25 cellular contexts compared by ENCODE assay signal in genomic region chr18:25136416-25137132, GRCh38.
DNase-seq lines count a peak whose midpoint lies in the region; ATAC-seq and TF ChIP-seq lines count a peak whose summit lies in the region.
"Had no signal": no experiment of that assay in that cellular context is flagged by ENCODE, and none has a peak within 500 bp of the region (broad histone marks: within the 10 kb centered on the region; RNA-seq: fewer than 3 reads in every experiment).

No MANE protein-coding gene starts in this region.

- no peaks in the 10 kb centered on the region for H3K36me3 ChIP-seq in hepatocyte (replicated peaks; ENCODE audit: insufficient read depth, low read depth)
- H3K36me3 ChIP-seq in spleen = no peaks in the 10 kb centered on the region
- H3K36me3 ChIP-seq in tibial artery = no peaks in the 10 kb centered on the region
- H3K36me3 ChIP-seq: pancreas, tibial nerve had no signal

- no peak overlapping the region for H3K4me2 ChIP-seq in hepatocyte
- H3K4me2 ChIP-seq: KMS-11 had no signal

- ATAC-seq in WTC11 (no peak), natural killer cell (no peak)
- no peak for ATAC-seq in activated CD4-positive, alpha-beta T cell treated with anti-CD3 and anti-CD28 coated beads for 36 hours
- ATAC-seq: pancreas, PC-3, T-helper 17 cell had no signal

- H3K4me1 ChIP-seq in hepatocyte (ENCODE audit: insufficient read depth) = peaks cover 4% of the 10 kb centered on the region
- H3K4me1 ChIP-seq in spleen = peaks cover 0 to 50% (median 8%) of the 10 kb centered on the region in 6 donors
- H3K4me1 ChIP-seq in tibial artery = peaks cover 0 to 25% (median 8%) of the 10 kb centered on the region in 4 donors
- H3K4me1 ChIP-seq: pancreas had no signal

- no peak for TF ChIP-seq POLR2A in spleen (IDR thresholded peaks at IDR 0.05)

- H3K36me3 Mint-ChIP-seq in WTC11 (no peaks in the 10 kb centered on the region), natural killer cell (no peaks in the 10 kb centered on the region)
- H3K36me3 Mint-ChIP-seq in activated CD4-positive, alpha-beta T cell treated with anti-CD3 and anti-CD28 coated beads for 36 hours (ENCODE audit: low read depth) = no peaks in the 10 kb centered on the region
- H3K36me3 Mint-ChIP-seq: CD4-positive, CD25-positive, alpha-beta regulatory T cell had no signal

- H3K4me3 Mint-ChIP-seq in WTC11 (no peak overlapping the region), natural killer cell (no peak overlapping the region)
- no peak overlapping the region for H3K4me3 Mint-ChIP-seq in activated CD4-positive, alpha-beta T cell treated with anti-CD3 and anti-CD28 coated beads for 36 hours
- H3K4me3 Mint-ChIP-seq: activated CD4-positive, alpha-beta memory T cell treated with anti-CD3 and anti-CD28 coated beads, Interleukin-2, amount 10 ng/mL, durations not matched to agents 7 days and 5 days; CD4-positive, CD25-positive, alpha-beta regulatory T cell; immature natural killer cell; T-helper 17 cell had no signal

- H2AFZ ChIP-seq in hepatocyte = no peak overlapping the region

- WGBS in hepatocyte (ENCODE audit: low lambda C conversion rate, missing lambda C conversion rate) = 89% methylated on average over 9 of the region's 9 CpGs
- 61 to 81% (median 70%) methylated on average over 9 of the region's 9 CpGs for WGBS in spleen, 5 donors

- POLR2A ChIA-PET in WTC11 (lab: Charles Lee) = no interaction called here
- POLR2A ChIA-PET in activated CD4-positive, alpha-beta T cell treated with anti-CD3 and anti-CD28 coated beads for 36 hours (lab: Charles Lee) = no interaction called here

- H3K27me3 Mint-ChIP-seq in WTC11 (ENCODE audit: low read depth) = no peaks in the 10 kb centered on the region
- H3K27me3 Mint-ChIP-seq in activated CD4-positive, alpha-beta T cell treated with anti-CD3 and anti-CD28 coated beads for 36 hours = no peaks in the 10 kb centered on the region
- no peaks in the 10 kb centered on the region for H3K27me3 Mint-ChIP-seq in natural killer cell (ENCODE audit: low read depth in 2 of 2)
- H3K27me3 Mint-ChIP-seq: activated CD4-positive, alpha-beta memory T cell treated with anti-CD3 and anti-CD28 coated beads, Interleukin-2, amount 10 ng/mL, durations not matched to agents 7 days and 5 days; T-helper 17 cell had no signal

- H3K4me3 ChIP-seq in epithelial cell of esophagus (ENCODE audit: low read length) (no peak overlapping the region), hepatocyte (no peak overlapping the region), spleen (no peak overlapping the region), tibial artery (no peak overlapping the region)
- H3K4me3 ChIP-seq: lung, pancreas, tibial nerve had no signal

- H3K27ac Mint-ChIP-seq in WTC11 (peak overlapping the region; percentile 27; the same call in 1 of the 2 replicates), natural killer cell (no peak overlapping the region)
- H3K27ac Mint-ChIP-seq in activated CD4-positive, alpha-beta T cell treated with anti-CD3 and anti-CD28 coated beads for 36 hours = no peak overlapping the region
- H3K27ac Mint-ChIP-seq: activated CD4-positive, alpha-beta memory T cell treated with anti-CD3 and anti-CD28 coated beads, Interleukin-2, amount 10 ng/mL, durations not matched to agents 7 days and 5 days; CD4-positive, CD25-positive, alpha-beta regulatory T cell; immature natural killer cell; T-helper 17 cell had no signal

- H3K4me1 Mint-ChIP-seq in WTC11 (peaks cover 34% of the 10 kb centered on the region), natural killer cell (peaks cover 0 to 4% of the 10 kb centered on the region in 2 donors)
- H3K4me1 Mint-ChIP-seq in activated CD4-positive, alpha-beta T cell treated with anti-CD3 and anti-CD28 coated beads for 36 hours = no peaks in the 10 kb centered on the region
- H3K4me1 Mint-ChIP-seq: activated CD4-positive, alpha-beta memory T cell treated with anti-CD3 and anti-CD28 coated beads, Interleukin-2, amount 10 ng/mL, durations not matched to agents 7 days and 5 days; CD4-positive, CD25-positive, alpha-beta regulatory T cell; immature natural killer cell; T-helper 17 cell had no signal

- CTCF ChIA-PET in WTC11 (lab: Charles Lee) = no interaction called here
- CTCF ChIA-PET in activated CD4-positive, alpha-beta T cell treated with anti-CD3 and anti-CD28 coated beads for 36 hours (lab: Charles Lee) = interaction anchor here (0.7 kb wide), 1 partner anchor 95 kb away, joined by 3 read pairs; no protein-coding TSS in a partner anchor

- no peaks in the 10 kb centered on the region for H3K9me2 ChIP-seq in hepatocyte (replicated peaks; ENCODE audit: insufficient read depth)

- TF ChIP-seq CTCF in WTC11 (IDR thresholded peaks at IDR 0.05) (no peak), epithelial cell of esophagus (IDR thresholded peaks at IDR 0.05; ENCODE audit: insufficient read depth, low read depth, low read length, missing control alignments) (no peak), hepatocyte (IDR thresholded peaks at IDR 0.05; ENCODE audit: poor library complexity) (no peak), spleen (IDR thresholded peaks at IDR 0.05 in 8 of 11, conservative IDR thresholded peaks at IDR 0.05 in 3 of 11) (no peak), tibial artery (IDR thresholded peaks at IDR 0.05) (no peak), natural killer cell (IDR thresholded peaks at IDR 0.05) (no peak)

- DNase-seq in WTC11 (ENCODE audit: low spot score) (no peak), epithelial cell of esophagus (ENCODE audit: low read depth) (peak; percentile 15), hepatocyte (ENCODE audit: low spot score) (peak; percentile 13), spleen (no peak), tibial artery (no peak), natural killer cell (no peak)
- DNase-seq in activated CD4-positive, alpha-beta T cell treated with anti-CD3 and anti-CD28 coated beads for 36 hours = no peak
- DNase-seq in activated CD4-positive, alpha-beta T cell treated with anti-CD3 and anti-CD28 coated beads, Interleukin-2, amount 50 U/mL, for 1 hour = no peak
- DNase-seq: activated CD4-positive, alpha-beta memory T cell treated with anti-CD3 and anti-CD28 coated beads, Interleukin-2, amount 10 ng/mL, durations not matched to agents 7 days and 5 days; activated naive CD4-positive, alpha-beta T cell; CD4-positive, CD25-positive, alpha-beta regulatory T cell; DMS 273 treated with DMSO at 0.1 percent for 48 hours; effector CD4-positive, alpha-beta T cell; immature natural killer cell; NCI-H1092; NCI-H2029; pancreas; PC-3; stimulated activated CD4-positive, alpha-beta T cell treated with anti-CD3 and anti-CD28 coated beads, Interleukin-1b, Interleukin-23, amount 100 ng/mL, for 48 hours; stimulated activated naive CD4-positive, alpha-beta T cell treated with Interleukin-2 at 50 U/mL for 16 hours; T-helper 17 cell had no signal

- H3K9me3 ChIP-seq in hepatocyte (ENCODE audit: low read depth) (no peaks in the 10 kb centered on the region), spleen (no peaks in the 10 kb centered on the region), tibial artery (no peaks in the 10 kb centered on the region)
- H3K9me3 ChIP-seq: pancreas, tibial nerve had no signal

- no peaks in the 10 kb centered on the region for H3K9me3 Mint-ChIP-seq in WTC11
- H3K9me3 Mint-ChIP-seq in activated CD4-positive, alpha-beta T cell treated with anti-CD3 and anti-CD28 coated beads for 36 hours (ENCODE audit: low read depth) = no peaks in the 10 kb centered on the region
- no peaks in the 10 kb centered on the region for H3K9me3 Mint-ChIP-seq in natural killer cell
- H3K9me3 Mint-ChIP-seq: immature natural killer cell had no signal

- intact Hi-C loops in spleen (cut with DNase I; ENCODE audit: low total_unique reads) = no loop called here
- intact Hi-C loops in activated CD4-positive, alpha-beta T cell treated with anti-CD3 and anti-CD28 coated beads for 36 hours (cut with DNase I, micrococcal nuclease) = no loop called here
- intact Hi-C loops in tibial artery (cut with DNase I; ENCODE audit: low total_unique reads) = no loop called here
- intact Hi-C loops in natural killer cell (cut with micrococcal nuclease) = no loop called here

- no peaks in the 10 kb centered on the region for H4K20me1 ChIP-seq in hepatocyte (ENCODE audit: insufficient read depth, poor library complexity, severe bottlenecking)

- no peaks in the 10 kb centered on the region for H3K27me3 ChIP-seq in hepatocyte
- H3K27me3 ChIP-seq in spleen (replicated peaks in 1 of 7) = no peaks in the 10 kb centered on the region
- H3K27me3 ChIP-seq in tibial artery = no peaks in the 10 kb centered on the region
- H3K27me3 ChIP-seq: pancreas, tibial nerve had no signal

- no peaks in the 10 kb centered on the region for H3K79me2 ChIP-seq in hepatocyte

- H3K27ac ChIP-seq in hepatocyte (no peak overlapping the region), spleen (peak overlapping the region in 7 of 8 donors; percentile 52 to 72 (median 66)), tibial artery (peak overlapping the region in 1 of 2 donors; percentile 17)
- H3K27ac ChIP-seq: KMS-11, pancreas, VCaP had no signal

TF ChIP-seq in WTC11, 78 proteins besides CTCF, POLR2A, EP300 and RAD21 (continues in another document):
- TF ChIP-seq NFATC4 (CRISPR knock-in tag; IDR thresholded peaks at IDR 0.05) (no peak), ZNF121 (CRISPR knock-in tag; IDR thresholded peaks at IDR 0.05) (no peak), FOXK1 (CRISPR knock-in tag; IDR thresholded peaks at IDR 0.05) (no peak), TEAD4 (CRISPR knock-in tag; IDR thresholded peaks at IDR 0.05) (no peak), ZNF396 (CRISPR knock-in tag; IDR thresholded peaks at IDR 0.05; ENCODE audit: borderline replicate concordance) (no peak), ATF2 (CRISPR knock-in tag; IDR thresholded peaks at IDR 0.05; ENCODE audit: borderline replicate concordance, low read depth) (no peak)
- TF ChIP-seq, protein P1, sequence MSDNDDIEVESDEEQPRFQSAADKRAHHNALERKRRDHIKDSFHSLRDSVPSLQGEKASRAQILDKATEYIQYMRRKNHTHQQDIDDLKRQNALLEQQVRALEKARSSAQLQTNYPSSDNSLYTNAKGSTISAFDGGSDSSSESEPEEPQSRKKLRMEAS (CRISPR knock-in tag; IDR thresholded peaks at IDR 0.05) = no peak

Comparison
In these comparisons a context has a peak if more than half of its experiments do, and no peak if none do; other contexts are left out.
1. DNase-seq: peak in epithelial cell of esophagus (single experiment) and hepatocyte (single experiment); none in WTC11 (single experiment), spleen (single experiment), activated CD4-positive, alpha-beta T cell treated with anti-CD3 and anti-CD28 coated beads for 36 hours (single experiment), activated CD4-positive, alpha-beta T cell treated with anti-CD3 and anti-CD28 coated beads, Interleukin-2, amount 50 U/mL, for 1 hour (single experiment), tibial artery (0 of 2) and natural killer cell (single experiment).